In genomic region chr15:83911345-83911744, GRCh38 we compare ENCODE assay signal across 34 cellular contexts.
"Had no signal": no experiment of that assay in that cellular context is flagged by ENCODE, and none has a peak within 500 bp of the region (broad histone marks: within the 10 kb centered on the region; RNA-seq: fewer than 3 reads in every experiment).

No MANE protein-coding gene starts in this region.

- ATAC-seq: activated CD8-positive, alpha-beta T cell treated with anti-CD3 and anti-CD28 coated beads for 36 hours; activated naive CD4-positive, alpha-beta T cell treated with anti-CD3 and anti-CD28 coated beads, Interleukin-2, amount 50 U/mL, for 72 hours; activated T-cell treated with anti-CD3 and anti-CD28 coated beads, Interleukin-2, amount 50 U/mL, for 4 hours; activated T-cell treated with anti-CD3 and anti-CD28 coated beads, Interleukin-2, amount 50 U/mL, for 72 hours; activated T-helper 17 cell treated with anti-CD3 and anti-CD28 coated beads, Interleukin-2, amount 50 U/mL, for 72 hours; body of pancreas had no signal

- H3K27me3 ChIP-seq: adrenal gland, body of pancreas, brain microvascular endothelial cell, breast epithelium had no signal

- DNase-seq: activated B cell treated with CpG ODN at 0.5 μM for 24 hours; activated CD4-positive, alpha-beta memory T cell treated with anti-CD3 and anti-CD28 coated beads for 36 hours; activated CD4-positive, alpha-beta T cell treated with anti-CD3 and anti-CD28 coated beads for 4 hours; activated CD4-positive, alpha-beta T cell treated with anti-CD3 and anti-CD28 coated beads, Interleukin-2, amount 10 ng/mL, durations not matched to agents 24 days and 14 days; activated CD4-positive, alpha-beta T cell treated with anti-CD3 and anti-CD28 coated beads, Interleukin-2, amount 50 U/mL, for 1 hour; activated CD4-positive, alpha-beta T cell treated with anti-CD3 and anti-CD28 coated beads, Interleukin-2, amount 50 U/mL, for 4 hours; activated CD4-positive, CD25-positive, alpha-beta regulatory T cell treated with anti-CD3 and anti-CD28 coated beads, Interleukin-2, amount 50 U/mL, for 72 hours; activated CD8-positive, alpha-beta memory T cell treated with anti-CD3 and anti-CD28 coated beads, Interleukin-2, amount 50 U/mL, for 4 hours; activated CD8-positive, alpha-beta T cell treated with anti-CD3 and anti-CD28 coated beads for 36 hours; activated effector memory CD4-positive, alpha-beta T cell treated with anti-CD3 and anti-CD28 coated beads, Interleukin-2, amount 50 U/mL, for 16 hours; activated gamma-delta T cell treated with Interleukin-2 at 50 U/mL for 16 hours; activated naive CD4-positive, alpha-beta T cell; activated naive CD4-positive, alpha-beta T cell treated with anti-CD3 and anti-CD28 coated beads for 36 hours; activated naive CD4-positive, alpha-beta T cell treated with anti-CD3 and anti-CD28 coated beads, Interleukin-2, amount 50 U/mL, for 16 hours; activated naive CD8-positive, alpha-beta T cell treated with anti-CD3 and anti-CD28 coated beads for 36 hours; activated T-cell treated with anti-CD3 and anti-CD28 coated beads for 4 hours; activated T-cell treated with anti-CD3 and anti-CD28 coated beads, Interleukin-2, amount 50 U/mL, for 1 hour; activated T-cell treated with anti-CD3 and anti-CD28 coated beads, Interleukin-2, amount 50 U/mL, for 4 hours; activated T-cell treated with anti-CD3 and anti-CD28 coated beads, Interleukin-2, amount 50 U/mL, for 72 hours; adrenal gland; amniotic stem cell; aorta; body of pancreas; brain microvascular endothelial cell; central memory CD4-positive, alpha-beta T cell; T-helper 1 cell; T-helper 2 cell; T-helper 9 cell had no signal

- H3K9me3 ChIP-seq: adrenal gland, body of pancreas had no signal

- H3K4me1 ChIP-seq: adrenal gland, body of pancreas, breast epithelium had no signal

- H3K4me3 ChIP-seq: adrenal gland, body of pancreas, breast epithelium had no signal

- FAIRE-seq: astrocyte, TTC549 had no signal

- H3K36me3 ChIP-seq: adrenal gland, brain microvascular endothelial cell, breast epithelium had no signal

- H3K27ac ChIP-seq: adrenal gland, body of pancreas, brain microvascular endothelial cell, breast epithelium, VCaP had no signal
